Comparison of ENCODE assay signal across 21 cellular contexts in the genomic region with DNA sequence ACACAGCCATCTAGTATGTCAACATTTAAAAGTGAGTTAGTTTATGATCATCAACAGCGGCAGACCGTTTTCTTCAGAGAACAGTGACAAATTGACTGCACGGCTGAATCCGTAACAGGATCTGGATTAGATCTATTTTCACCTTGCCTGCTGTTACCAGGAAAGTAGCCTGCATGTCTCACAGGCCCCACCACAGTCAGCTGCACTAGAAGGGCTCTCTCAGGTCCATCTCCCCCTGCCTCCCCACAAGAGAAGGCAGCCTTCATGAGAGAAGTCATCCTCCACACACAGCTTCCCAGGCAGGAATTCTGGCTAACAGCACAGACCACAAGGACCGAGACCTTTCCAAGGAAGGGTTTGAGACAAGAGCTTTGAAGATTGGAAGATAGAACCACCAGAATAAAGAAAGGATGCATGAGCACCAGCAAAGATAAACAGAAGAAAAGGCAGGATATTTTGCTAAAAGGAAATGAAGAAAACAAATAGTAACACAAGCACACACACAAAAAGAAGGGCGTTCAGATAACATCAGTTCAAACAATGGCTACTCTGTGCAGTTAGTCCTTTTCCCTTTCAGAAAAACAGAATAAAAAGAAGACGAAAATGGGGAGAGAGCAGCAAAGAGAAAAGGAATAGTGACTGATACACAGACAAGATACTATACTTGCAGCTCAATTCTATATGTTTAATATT.
DNase-seq lines count a peak whose midpoint lies in the region; FAIRE-seq and TF ChIP-seq lines count a peak whose summit lies in the region.
"Had no signal": no experiment of that assay in that cellular context is flagged by ENCODE, and none has a peak within 500 bp of the region (broad histone marks: within the 10 kb centered on the region; RNA-seq: fewer than 3 reads in every experiment).

No MANE protein-coding gene starts in this region.

- intact Hi-C loops in endothelial cell of umbilical vein (cut with micrococcal nuclease) (loop anchor here (1.0 kb wide), 1 partner anchor 20 kb away; no protein-coding TSS in a partner anchor), cardiac septum (cut with DNase I) (no loop called here), left ventricle myocardium inferior (cut with micrococcal nuclease) (no loop called here)

- peak overlapping the region; percentile 58 for H3K27ac Mint-ChIP-seq in nephron progenitor cell
- H3K27ac Mint-ChIP-seq: activated CD4-positive, alpha-beta memory T cell treated with anti-CD3 and anti-CD28 coated beads for 36 hours; activated naive CD8-positive, alpha-beta T cell treated with anti-CD3 and anti-CD28 coated beads, Interleukin-2, amount 10 ng/mL, durations not matched to agents 7 days and 5 days had no signal

- no peaks in the 10 kb centered on the region for H3K9me3 ChIP-seq in BE2C
- no peaks in the 10 kb centered on the region for H3K9me3 ChIP-seq in endothelial cell of umbilical vein (replicated peaks; ENCODE audit: control insufficient read depth, insufficient read depth, low read length)
- H3K9me3 ChIP-seq in left ventricle myocardium inferior (replicated peaks) = no peaks in the 10 kb centered on the region
- H3K9me3 ChIP-seq: body of pancreas, thoracic aorta had no signal

- H3K4me3 ChIP-seq in BE2C (ENCODE audit: low read depth, low read length) = no peak overlapping the region
- H3K4me3 ChIP-seq in endothelial cell of umbilical vein (replicated peaks in 1 of 3; ENCODE audit: insufficient read depth in 1 of 3, low read depth in 1 of 3, low read length in 3 of 3) = no peak overlapping the region
- no peak overlapping the region for H3K4me3 ChIP-seq in H7 (ENCODE audit: insufficient read depth, low read depth, low read length)
- no peak overlapping the region for H3K4me3 ChIP-seq in left ventricle myocardium inferior
- H3K4me3 ChIP-seq: body of pancreas, skin epidermis, thoracic aorta had no signal

- peaks cover 2% of the 10 kb centered on the region for H3K79me2 ChIP-seq in endothelial cell of umbilical vein (ENCODE audit: control insufficient read depth, insufficient read depth, low read length)

- CTCF ChIA-PET in HEK293T (lab: Yijun Ruan, JAX) = no interaction called here
- CTCF ChIA-PET in endothelial cell of umbilical vein (lab: Charles Lee) = interaction anchor here (0.7 to 1.2 kb wide), 7 partner anchors 9 to 96 kb away, joined by 3 to 10 read pairs (median 3); no protein-coding TSS in a partner anchor

- H3K27me3 ChIP-seq in BE2C (no peaks in the 10 kb centered on the region), endothelial cell of umbilical vein (ENCODE audit: control insufficient read depth in 2 of 2, insufficient read depth in 2 of 2, low read length in 2 of 2) (no peaks in the 10 kb centered on the region), H7 (ENCODE audit: control insufficient read depth, insufficient read depth, low read length) (no peaks in the 10 kb centered on the region), left ventricle myocardium inferior (ENCODE audit: low read depth) (no peaks in the 10 kb centered on the region)
- H3K27me3 ChIP-seq: body of pancreas had no signal

- no TSS peak for BruUV-seq in endothelial cell of umbilical vein (replicated peaks; lab: Mats Ljungman, UMichigan)

- no peak for TF ChIP-seq CTCF in BE2C (IDR thresholded peaks at IDR 0.05; ENCODE audit: low read depth, low read length)
- TF ChIP-seq CTCF in endothelial cell of umbilical vein (IDR thresholded peaks at IDR 0.05; ENCODE audit: extremely low read depth in 1 of 2, insufficient read depth in 1 of 2, low read depth in 1 of 2, low read length in 2 of 2) = peak in 1 of 2 donors; percentile 28
- no peak for TF ChIP-seq CTCF in nephron progenitor cell (IDR thresholded peaks at IDR 0.05)
- no peak for TF ChIP-seq CTCF in left ventricle myocardium inferior (IDR thresholded peaks at IDR 0.05; ENCODE audit: borderline replicate concordance)

- peak overlapping the region; percentile 22 for H3K4me2 ChIP-seq in endothelial cell of umbilical vein (ENCODE audit: insufficient read depth, low read length)

- no peaks in the 10 kb centered on the region for H3K27me3 Mint-ChIP-seq in nephron progenitor cell (ENCODE audit: low read depth, poor library complexity)
- H3K27me3 Mint-ChIP-seq: activated CD4-positive, alpha-beta memory T cell treated with anti-CD3 and anti-CD28 coated beads for 36 hours; activated naive CD8-positive, alpha-beta T cell treated with anti-CD3 and anti-CD28 coated beads, Interleukin-2, amount 10 ng/mL, durations not matched to agents 7 days and 5 days had no signal

- H3K4me1 Mint-ChIP-seq in nephron progenitor cell = peaks cover 28% of the 10 kb centered on the region

- H3K9ac ChIP-seq in endothelial cell of umbilical vein (replicated peaks; ENCODE audit: extremely low read depth, insufficient read depth, low read length) = peak overlapping the region; percentile 30

- FAIRE-seq in endothelial cell of umbilical vein (lab: Jason Lieb, UNC) = peak; percentile 64

- H3K9me3 Mint-ChIP-seq in nephron progenitor cell = no peaks in the 10 kb centered on the region
- H3K9me3 Mint-ChIP-seq: activated CD4-positive, alpha-beta memory T cell treated with anti-CD3 and anti-CD28 coated beads for 36 hours; activated T-cell treated with anti-CD3 and anti-CD28 coated beads, Interleukin-2, amount 50 U/mL, for 4 hours had no signal

- no peak for TF ChIP-seq POLR2A in endothelial cell of umbilical vein (IDR thresholded peaks at IDR 0.05; ENCODE audit: low read depth, low read length)

- peak; percentile 18 for DNase-seq in BE2C
- peak; percentile 9 for DNase-seq in HEK293T (ENCODE audit: extremely low spot score)
- peak; percentile 80 for DNase-seq in endothelial cell of umbilical vein (ENCODE audit: low read depth, low spot score)
- peak; percentile 15 for DNase-seq in nephron progenitor cell
- no peak for DNase-seq in H7
- DNase-seq in cardiac septum (ENCODE audit: low spot score) = no peak
- no peak for DNase-seq in SKM-1 (lab: John Stamatoyannopoulos, UW; ENCODE audit: unreplicated experiment)
- DNase-seq in left ventricle myocardium inferior = no peak
- DNase-seq: ACHN; activated CD4-positive, alpha-beta memory T cell treated with anti-CD3 and anti-CD28 coated beads for 36 hours; activated naive CD8-positive, alpha-beta T cell treated with anti-CD3 and anti-CD28 coated beads, Interleukin-2, amount 10 ng/mL, durations not matched to agents 7 days and 5 days; activated T-cell treated with anti-CD3 and anti-CD28 coated beads, Interleukin-2, amount 50 U/mL, for 4 hours; body of pancreas; cortex of kidney; DND-41; foreskin melanocyte; NCI-H446 treated with DMSO at 0.1 percent for 48 hours; posterior cingulate gyrus; stimulated activated CD4-positive, alpha-beta T cell treated with anti-CD3 and anti-CD28 coated beads, Interleukin-4, amount 100 ng/mL, for 4 hours had no signal

- no peaks in the 10 kb centered on the region for H4K20me1 ChIP-seq in endothelial cell of umbilical vein (replicated peaks; ENCODE audit: control insufficient read depth, extremely low read depth, insufficient read depth, low read length)

- H2AFZ ChIP-seq in endothelial cell of umbilical vein (ENCODE audit: low read depth, low read length) = peak overlapping the region; percentile 39

- peak overlapping the region; percentile 55 for H3K27ac ChIP-seq in endothelial cell of umbilical vein (ENCODE audit: insufficient read depth, low read depth, low read length)
- no peak overlapping the region for H3K27ac ChIP-seq in left ventricle myocardium inferior (replicated peaks)
- H3K27ac ChIP-seq: body of pancreas, skin epidermis, thoracic aorta had no signal

- peaks cover 1% of the 10 kb centered on the region for H3K36me3 Mint-ChIP-seq in nephron progenitor cell (ENCODE audit: low read depth)
- H3K36me3 Mint-ChIP-seq: activated CD4-positive, alpha-beta memory T cell treated with anti-CD3 and anti-CD28 coated beads for 36 hours had no signal

- POLR2A ChIA-PET in HEK293T (lab: Yijun Ruan, JAX) (no interaction called here), endothelial cell of umbilical vein (lab: Charles Lee) (no interaction called here)

- no peaks in the 10 kb centered on the region for H3K9me1 ChIP-seq in endothelial cell of umbilical vein (replicated peaks; ENCODE audit: control insufficient read depth, extremely low read depth, insufficient read depth, low read length)

- dilution Hi-C loops in endothelial cell of umbilical vein (cut with MboI; ENCODE audit: extremely low pct_ligation_motif_present, low sequenced_read_pairs) = no loop called here

- no peaks in the 10 kb centered on the region for H3K36me3 ChIP-seq in BE2C
- H3K36me3 ChIP-seq in endothelial cell of umbilical vein (ENCODE audit: control insufficient read depth in 2 of 2, extremely low read depth in 1 of 2, insufficient read depth in 2 of 2, low read length in 2 of 2) = no peaks in the 10 kb centered on the region
- no peaks in the 10 kb centered on the region; the same call in 1 of the 2 replicates for H3K36me3 ChIP-seq in H7 (replicated peaks; ENCODE audit: control insufficient read depth, insufficient read depth, low read length)
- no peaks in the 10 kb centered on the region for H3K36me3 ChIP-seq in left ventricle myocardium inferior
- H3K36me3 ChIP-seq: thoracic aorta had no signal

- H3K4me1 ChIP-seq in BE2C (peaks cover 6% of the 10 kb centered on the region; the same call in 1 of the 2 replicates), endothelial cell of umbilical vein (ENCODE audit: control insufficient read depth, extremely low read depth, insufficient read depth, low read length) (peaks cover 37% of the 10 kb centered on the region), left ventricle myocardium inferior (peaks cover 30% of the 10 kb centered on the region)

- no peak overlapping the region for H3K4me3 Mint-ChIP-seq in nephron progenitor cell
- H3K4me3 Mint-ChIP-seq: activated CD4-positive, alpha-beta memory T cell treated with anti-CD3 and anti-CD28 coated beads for 36 hours; activated naive CD8-positive, alpha-beta T cell treated with anti-CD3 and anti-CD28 coated beads, Interleukin-2, amount 10 ng/mL, durations not matched to agents 7 days and 5 days; activated T-cell treated with anti-CD3 and anti-CD28 coated beads, Interleukin-2, amount 50 U/mL, for 4 hours had no signal

TF ChIP-seq in HEK293T, 16 proteins besides CTCF, POLR2A, EP300 and RAD21:
- no peak for TF ChIP-seq ELF4 (IDR thresholded peaks at IDR 0.05)
- TF ChIP-seq ARNT (IDR thresholded peaks at IDR 0.05) = no peak

TF ChIP-seq in endothelial cell of umbilical vein, 7 proteins besides CTCF, POLR2A, EP300 and RAD21:
- TF ChIP-seq JUN (IDR thresholded peaks at IDR 0.05; ENCODE audit: borderline replicate concordance, insufficient read depth, insufficient read length, low read depth) (no peak), MYC (IDR thresholded peaks at IDR 0.05; ENCODE audit: low read depth, low read length) (no peak), EZH2 (IDR thresholded peaks at IDR 0.05; ENCODE audit: borderline replicate concordance, low read depth, low read length, severe bottlenecking) (no peak), GATA2 (IDR thresholded peaks at IDR 0.05; ENCODE audit: insufficient read depth, insufficient read length, low read depth, low read length) (peak; percentile 83)
- TF ChIP-seq, protein P1, sequence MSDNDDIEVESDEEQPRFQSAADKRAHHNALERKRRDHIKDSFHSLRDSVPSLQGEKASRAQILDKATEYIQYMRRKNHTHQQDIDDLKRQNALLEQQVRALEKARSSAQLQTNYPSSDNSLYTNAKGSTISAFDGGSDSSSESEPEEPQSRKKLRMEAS (IDR thresholded peaks at IDR 0.05; ENCODE audit: insufficient read depth, insufficient read length) = no peak

Comparison
In these comparisons a context has a peak if more than half of its experiments do, and no peak if none do; other contexts are left out.
1. DNase-seq: peak in BE2C (single experiment), HEK293T (single experiment), endothelial cell of umbilical vein (single experiment) and nephron progenitor cell (single experiment); none in H7 (single experiment), cardiac septum (single experiment), SKM-1 (single experiment) and left ventricle myocardium inferior (single experiment).